1 cellular context compared by ENCODE assay signal in the genomic region with DNA sequence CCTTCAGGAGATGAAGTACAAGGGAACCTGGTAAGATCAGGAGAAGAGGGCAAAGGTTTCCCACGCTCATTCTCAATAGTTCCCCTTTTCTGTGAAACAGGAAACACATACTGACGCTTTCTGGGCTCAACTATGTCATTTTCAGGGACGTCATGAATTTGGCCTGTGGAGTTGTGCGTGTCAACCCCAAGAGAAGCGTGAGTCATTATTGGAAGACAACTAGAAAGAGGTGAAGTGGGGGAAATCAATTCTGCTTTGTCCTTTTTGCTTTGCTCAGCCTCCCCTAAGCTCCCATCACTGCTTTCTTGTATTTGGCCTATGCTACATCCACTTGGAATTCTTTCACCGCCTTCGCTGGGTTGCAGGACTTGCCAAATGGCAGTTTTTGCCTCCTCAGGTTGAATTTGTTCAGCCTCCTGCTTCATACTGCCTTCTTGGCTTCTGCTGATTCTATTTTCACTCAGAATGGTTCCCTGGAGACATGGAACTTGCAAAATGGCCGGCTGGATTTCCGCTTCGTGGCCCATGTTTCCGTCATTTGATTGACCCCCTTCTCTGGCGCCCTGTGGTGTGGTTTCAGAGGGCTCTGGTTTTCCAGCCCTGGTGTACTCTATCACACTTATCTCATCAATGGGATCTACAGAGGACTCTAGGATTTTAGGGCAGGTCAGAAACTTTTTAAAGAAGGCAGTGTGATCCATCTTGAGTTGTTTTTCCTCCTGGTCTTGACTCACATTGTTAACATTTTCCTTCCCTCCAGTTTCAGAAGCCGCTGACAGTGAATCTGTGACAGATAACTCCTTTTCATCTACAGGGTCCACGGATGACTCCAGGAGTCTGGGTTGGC.
TF ChIP-seq lines count a peak whose summit lies in the region.

No MANE protein-coding gene starts in this region.

TF ChIP-seq in GM12878, 131 proteins besides CTCF, POLR2A, EP300 and RAD21 (continued from another document and continues in another):
- TF ChIP-seq, protein P1, sequence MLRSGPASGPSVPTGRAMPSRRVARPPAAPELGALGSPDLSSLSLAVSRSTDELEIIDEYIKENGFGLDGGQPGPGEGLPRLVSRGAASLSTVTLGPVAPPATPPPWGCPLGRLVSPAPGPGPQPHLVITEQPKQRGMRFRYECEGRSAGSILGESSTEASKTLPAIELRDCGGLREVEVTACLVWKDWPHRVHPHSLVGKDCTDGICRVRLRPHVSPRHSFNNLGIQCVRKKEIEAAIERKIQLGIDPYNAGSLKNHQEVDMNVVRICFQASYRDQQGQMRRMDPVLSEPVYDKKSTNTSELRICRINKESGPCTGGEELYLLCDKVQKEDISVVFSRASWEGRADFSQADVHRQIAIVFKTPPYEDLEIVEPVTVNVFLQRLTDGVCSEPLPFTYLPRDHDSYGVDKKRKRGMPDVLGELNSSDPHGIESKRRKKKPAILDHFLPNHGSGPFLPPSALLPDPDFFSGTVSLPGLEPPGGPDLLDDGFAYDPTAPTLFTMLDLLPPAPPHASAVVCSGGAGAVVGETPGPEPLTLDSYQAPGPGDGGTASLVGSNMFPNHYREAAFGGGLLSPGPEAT (IDR thresholded peaks at IDR 0.05; ENCODE audit: low read depth): peak; percentile 89
- TF ChIP-seq GABPA (IDR thresholded peaks at IDR 0.05; ENCODE audit: low read depth) (no peak), BRCA1 (IDR thresholded peaks at IDR 0.05; ENCODE audit: low read depth, low read length) (peak; percentile 42; the same call in 1 of the 2 replicates), ZNF384 (IDR thresholded peaks at IDR 0.05; ENCODE audit: borderline replicate concordance, low read depth, low read length) (no peak), MYB (IDR thresholded peaks at IDR 0.05; ENCODE audit: borderline replicate concordance, low read depth, low read length) (no peak), CHD2 (IDR thresholded peaks at IDR 0.05; ENCODE audit: borderline replicate concordance, low read depth, low read length) (peak; percentile 87), NR2C2 (IDR thresholded peaks at IDR 0.05; ENCODE audit: borderline replicate concordance, control insufficient read depth, insufficient read length, low read depth) (no peak), BCL11A (IDR thresholded peaks at IDR 0.05; ENCODE audit: low read depth, low read length) (peak; percentile 87), ZSCAN29 (IDR thresholded peaks at IDR 0.05) (no peak), FOS (IDR thresholded peaks at IDR 0.05; ENCODE audit: borderline replicate concordance, extremely low read depth, insufficient read length) (no peak), MYC (IDR thresholded peaks at IDR 0.05; ENCODE audit: insufficient read depth, insufficient read length, insufficient replicate concordance, low read length, severe bottlenecking) (no peak), ATF2 (IDR thresholded peaks at IDR 0.05; ENCODE audit: low read length) (no peak), CUX1 (IDR thresholded peaks at IDR 0.05; ENCODE audit: insufficient replicate concordance, low read depth, low read length) (peak; percentile 99), POU2F2 (IDR thresholded peaks at IDR 0.05; ENCODE audit: borderline replicate concordance, low read depth, low read length) (peak; percentile 23), ZNF217 (IDR thresholded peaks at IDR 0.05) (peak; percentile 35; the same call in 1 of the 2 replicates), LARP7 (IDR thresholded peaks at IDR 0.05) (no peak), GATAD2B (conservative IDR thresholded peaks at IDR 0.05; ENCODE audit: low read depth) (peak; percentile 91; the same call in 1 of the 2 replicates), CBFB (IDR thresholded peaks at IDR 0.05; ENCODE audit: low read depth) (peak; percentile 40; the same call in 1 of the 2 replicates), DPF2 (IDR thresholded peaks at IDR 0.05) (peak; percentile 89), ZBED1 (IDR thresholded peaks at IDR 0.05; ENCODE audit: borderline replicate concordance) (peak; percentile 96), ESRRA (IDR thresholded peaks at IDR 0.05; ENCODE audit: low read length) (no peak), E2F4 (IDR thresholded peaks at IDR 0.05; ENCODE audit: low read depth, low read length) (no peak), MEF2A (IDR thresholded peaks at IDR 0.05; ENCODE audit: insufficient read depth, low read depth, low read length) (0 out of 2 replicates have a peak, but pooled peaks have one; percentile 62), STAT3 (IDR thresholded peaks at IDR 0.05; ENCODE audit: low read depth, low read length) (no peak; the same call in 1 of the 2 replicates), SRF (IDR thresholded peaks at IDR 0.05; ENCODE audit: low read depth in 2 of 2, low read length in 2 of 2) (no peak), ZBTB11 (CRISPR knock-in tag; IDR thresholded peaks at IDR 0.05) (no peak), IRF4 (IDR thresholded peaks at IDR 0.05; ENCODE audit: low read depth, low read length) (peak; percentile 91), ZNF274 (IDR thresholded peaks at IDR 0.05; ENCODE audit: insufficient read depth, insufficient read length) (no peak)
- TF ChIP-seq, protein P2, sequence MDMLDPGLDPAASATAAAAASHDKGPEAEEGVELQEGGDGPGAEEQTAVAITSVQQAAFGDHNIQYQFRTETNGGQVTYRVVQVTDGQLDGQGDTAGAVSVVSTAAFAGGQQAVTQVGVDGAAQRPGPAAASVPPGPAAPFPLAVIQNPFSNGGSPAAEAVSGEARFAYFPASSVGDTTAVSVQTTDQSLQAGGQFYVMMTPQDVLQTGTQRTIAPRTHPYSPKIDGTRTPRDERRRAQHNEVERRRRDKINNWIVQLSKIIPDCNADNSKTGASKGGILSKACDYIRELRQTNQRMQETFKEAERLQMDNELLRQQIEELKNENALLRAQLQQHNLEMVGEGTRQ (IDR thresholded peaks at IDR 0.05; ENCODE audit: borderline replicate concordance, low read depth, low read length): no peak
- TF ChIP-seq, protein P3, sequence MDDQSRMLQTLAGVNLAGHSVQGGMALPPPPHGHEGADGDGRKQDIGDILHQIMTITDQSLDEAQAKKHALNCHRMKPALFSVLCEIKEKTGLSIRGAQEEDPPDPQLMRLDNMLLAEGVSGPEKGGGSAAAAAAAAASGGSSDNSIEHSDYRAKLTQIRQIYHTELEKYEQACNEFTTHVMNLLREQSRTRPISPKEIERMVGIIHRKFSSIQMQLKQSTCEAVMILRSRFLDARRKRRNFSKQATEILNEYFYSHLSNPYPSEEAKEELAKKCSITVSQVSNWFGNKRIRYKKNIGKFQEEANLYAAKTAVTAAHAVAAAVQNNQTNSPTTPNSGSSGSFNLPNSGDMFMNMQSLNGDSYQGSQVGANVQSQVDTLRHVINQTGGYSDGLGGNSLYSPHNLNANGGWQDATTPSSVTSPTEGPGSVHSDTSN (IDR thresholded peaks at IDR 0.05; ENCODE audit: insufficient replicate concordance, low read depth, low read length): peak; percentile 73
- TF ChIP-seq, protein P4, sequence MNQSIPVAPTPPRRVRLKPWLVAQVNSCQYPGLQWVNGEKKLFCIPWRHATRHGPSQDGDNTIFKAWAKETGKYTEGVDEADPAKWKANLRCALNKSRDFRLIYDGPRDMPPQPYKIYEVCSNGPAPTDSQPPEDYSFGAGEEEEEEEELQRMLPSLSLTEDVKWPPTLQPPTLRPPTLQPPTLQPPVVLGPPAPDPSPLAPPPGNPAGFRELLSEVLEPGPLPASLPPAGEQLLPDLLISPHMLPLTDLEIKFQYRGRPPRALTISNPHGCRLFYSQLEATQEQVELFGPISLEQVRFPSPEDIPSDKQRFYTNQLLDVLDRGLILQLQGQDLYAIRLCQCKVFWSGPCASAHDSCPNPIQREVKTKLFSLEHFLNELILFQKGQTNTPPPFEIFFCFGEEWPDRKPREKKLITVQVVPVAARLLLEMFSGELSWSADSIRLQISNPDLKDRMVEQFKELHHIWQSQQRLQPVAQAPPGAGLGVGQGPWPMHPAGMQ (IDR thresholded peaks at IDR 0.05; ENCODE audit: borderline replicate concordance): no peak
- TF ChIP-seq, protein P5, sequence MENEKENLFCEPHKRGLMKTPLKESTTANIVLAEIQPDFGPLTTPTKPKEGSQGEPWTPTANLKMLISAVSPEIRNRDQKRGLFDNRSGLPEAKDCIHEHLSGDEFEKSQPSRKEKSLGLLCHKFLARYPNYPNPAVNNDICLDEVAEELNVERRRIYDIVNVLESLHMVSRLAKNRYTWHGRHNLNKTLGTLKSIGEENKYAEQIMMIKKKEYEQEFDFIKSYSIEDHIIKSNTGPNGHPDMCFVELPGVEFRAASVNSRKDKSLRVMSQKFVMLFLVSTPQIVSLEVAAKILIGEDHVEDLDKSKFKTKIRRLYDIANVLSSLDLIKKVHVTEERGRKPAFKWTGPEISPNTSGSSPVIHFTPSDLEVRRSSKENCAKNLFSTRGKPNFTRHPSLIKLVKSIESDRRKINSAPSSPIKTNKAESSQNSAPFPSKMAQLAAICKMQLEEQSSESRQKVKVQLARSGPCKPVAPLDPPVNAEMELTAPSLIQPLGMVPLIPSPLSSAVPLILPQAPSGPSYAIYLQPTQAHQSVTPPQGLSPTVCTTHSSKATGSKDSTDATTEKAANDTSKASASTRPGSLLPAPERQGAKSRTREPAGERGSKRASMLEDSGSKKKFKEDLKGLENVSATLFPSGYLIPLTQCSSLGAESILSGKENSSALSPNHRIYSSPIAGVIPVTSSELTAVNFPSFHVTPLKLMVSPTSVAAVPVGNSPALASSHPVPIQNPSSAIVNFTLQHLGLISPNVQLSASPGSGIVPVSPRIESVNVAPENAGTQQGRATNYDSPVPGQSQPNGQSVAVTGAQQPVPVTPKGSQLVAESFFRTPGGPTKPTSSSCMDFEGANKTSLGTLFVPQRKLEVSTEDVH (IDR thresholded peaks at IDR 0.05; ENCODE audit: low read depth, partially characterized antibody): no peak
